In genomic region chr1:226530591-226530990, GRCh38 we compare ENCODE assay signal across 24 cellular contexts. TPM values are rescaled to one million over a fixed set of nuclear protein-coding genes. Genes with fewer than 3 reads are reported as not detected.
A peak's percentile ranks its signal among the peaks of the same experiment; 100 is the strongest.
DNase-seq lines count a peak whose midpoint lies in the region; ATAC-seq and TF ChIP-seq lines count a peak whose summit lies in the region.
"Had no signal": no experiment of that assay in that cellular context is flagged by ENCODE, and none has a peak within 500 bp of the region (broad histone marks: within the 10 kb centered on the region; RNA-seq: fewer than 3 reads in every experiment).

No MANE protein-coding gene starts in this region.

- peak overlapping the region; percentile 31 for H2BK15ac ChIP-seq in neuronal stem cell (ENCODE audit: low read length)

- H3K4me3 ChIP-seq in HEK293 (ENCODE audit: low read depth, low read length) (no peak overlapping the region), neuronal stem cell (ENCODE audit: low read length in 2 of 2) (no peak overlapping the region), gastrocnemius medialis (no peak overlapping the region), prostate gland (no peak overlapping the region), tibial nerve (no peak overlapping the region)
- H3K4me3 ChIP-seq: A549; BLaER1 treated with 17β-estradiol and CSF1 and Interleukin-3, amounts not matched to agents 10 nM and 100 nM; GM12878; GM23248 had no signal

- in situ Hi-C loops in gastrocnemius medialis (cut with MboI; ENCODE audit: low sequenced_read_pairs in 4 of 4), result no loop called here

- POLR2A ChIA-PET in HEK293 (lab: Yijun Ruan, JAX), result no interaction called here

- no peak overlapping the region for H4K8ac ChIP-seq in neuronal stem cell (ENCODE audit: low read depth, low read length)

- H2BK12ac ChIP-seq in neuronal stem cell (ENCODE audit: low read length), result no peak overlapping the region

- peaks cover 0 to 14% (median 0%) of the 10 kb centered on the region in 3 experiments for H3K27me3 ChIP-seq in neuronal stem cell (ENCODE audit: control insufficient read depth in 3 of 3, insufficient read depth in 3 of 3, low read depth in 1 of 3, low read length in 3 of 3)
- H3K27me3 ChIP-seq in gastrocnemius medialis, result no peaks in the 10 kb centered on the region
- no peaks in the 10 kb centered on the region for H3K27me3 ChIP-seq in prostate gland (replicated peaks; ENCODE audit: insufficient read depth)
- H3K27me3 ChIP-seq in tibial nerve, result no peaks in the 10 kb centered on the region
- H3K27me3 ChIP-seq: BE2C; BLaER1 treated with 17β-estradiol and CSF1 and Interleukin-3, amounts not matched to agents 10 nM and 100 nM had no signal

- no peaks in the 10 kb centered on the region for H3K9me3 ChIP-seq in HEK293 (ENCODE audit: control insufficient read depth, insufficient read depth, low read depth, low read length)
- H3K9me3 ChIP-seq in neuronal stem cell (replicated peaks in 1 of 2; ENCODE audit: control insufficient read depth in 2 of 2, insufficient read depth in 1 of 2, low read depth in 1 of 2, low read length in 2 of 2), result no peaks in the 10 kb centered on the region
- no peaks in the 10 kb centered on the region for H3K9me3 ChIP-seq in gastrocnemius medialis
- no peaks in the 10 kb centered on the region for H3K9me3 ChIP-seq in prostate gland
- peaks cover 0 to 8% (median 0%) of the 10 kb centered on the region in 4 donors for H3K9me3 ChIP-seq in tibial nerve
- H3K9me3 ChIP-seq: A549, BE2C had no signal

- no peak overlapping the region for H3K27ac ChIP-seq in HEK293 (ENCODE audit: extremely low read depth, low read depth, low read length)
- H3K27ac ChIP-seq in neuronal stem cell (replicated peaks; ENCODE audit: low read length), result no peak overlapping the region
- H3K27ac ChIP-seq in gastrocnemius medialis, result peak overlapping the region; percentile 56 to 84 (median 62)
- H3K27ac ChIP-seq in prostate gland, result no peak overlapping the region
- no peak overlapping the region for H3K27ac ChIP-seq in tibial nerve
- H3K27ac ChIP-seq: A549; BLaER1 treated with 17β-estradiol and CSF1 and Interleukin-3, amounts not matched to agents 10 nM and 100 nM; GM23248 had no signal

- TF ChIP-seq CTCF in HEK293 (tag by site-specific recombination; IDR thresholded peaks at IDR 0.05) (no peak), gastrocnemius medialis (IDR thresholded peaks at IDR 0.05 in 4 of 5, conservative IDR thresholded peaks at IDR 0.05 in 1 of 5) (no peak), prostate gland (IDR thresholded peaks at IDR 0.05) (no peak), tibial nerve (IDR thresholded peaks at IDR 0.05) (no peak)

- DNase-seq in head of caudate nucleus (peak in 40 of 42 donors; percentile 9 to 88 (median 63)), neuronal stem cell (ENCODE audit: low spot score) (no peak), gastrocnemius medialis (no peak), OCI-M2 (lab: John Stamatoyannopoulos, UW; ENCODE audit: unreplicated experiment) (no peak), prostate gland (ENCODE audit: low spot score) (no peak), tibial nerve (ENCODE audit: low spot score in 2 of 2) (no peak)
- DNase-seq: 8988T; ACHN; AML-193; BE2C; CD4-positive, alpha-beta T cell; CD8-positive, alpha-beta memory T cell; DMS 273 treated with DMSO at 0.1 percent for 48 hours; DMS79; EL; GDM1; GM23248; H7; HCEC 1CT had no signal

- TF ChIP-seq EP300 in tibial nerve (IDR thresholded peaks at IDR 0.05), result no peak

- H3K36me3 ChIP-seq in HEK293 (ENCODE audit: control insufficient read depth in 2 of 2, insufficient read depth in 1 of 2, low read length in 2 of 2), result no peaks in the 10 kb centered on the region
- no peaks in the 10 kb centered on the region for H3K36me3 ChIP-seq in neuronal stem cell (replicated peaks in 1 of 2; ENCODE audit: control insufficient read depth in 2 of 2, insufficient read depth in 2 of 2, low read length in 2 of 2)
- H3K36me3 ChIP-seq in gastrocnemius medialis, result no peaks in the 10 kb centered on the region
- no peaks in the 10 kb centered on the region for H3K36me3 ChIP-seq in prostate gland
- no peaks in the 10 kb centered on the region for H3K36me3 ChIP-seq in tibial nerve
- H3K36me3 ChIP-seq: BE2C; BLaER1 treated with 17β-estradiol and CSF1 and Interleukin-3, amounts not matched to agents 10 nM and 100 nM had no signal

- no CpG with 5 or more reads among the region's 6 CpGs for WGBS in neuronal stem cell (ENCODE audit: extremely low coverage in 2 of 2, insufficient read length in 2 of 2, insufficient replicate concordance in 1 of 2), 2 donors
- 89% methylated on average over 6 of the region's 6 CpGs for WGBS in prostate gland
- 65 to 73% methylated on average over 6 of the region's 6 CpGs for WGBS in tibial nerve, 2 donors

- CTCF ChIA-PET in HEK293 (lab: Yijun Ruan, JAX), result interaction anchor here (0.6 to 1.5 kb wide), 5 partner anchors 24 to 549 kb away, joined by 3 to 4 read pairs (median 3); no protein-coding TSS in a partner anchor

- TF ChIP-seq POLR2A in gastrocnemius medialis (IDR thresholded peaks at IDR 0.05) (no peak), prostate gland (IDR thresholded peaks at IDR 0.05) (no peak), tibial nerve (IDR thresholded peaks at IDR 0.05) (no peak)

- no peak overlapping the region for H2AFZ ChIP-seq in neuronal stem cell (ENCODE audit: low read length)
- H2AFZ ChIP-seq: GM23248 had no signal

- intact Hi-C loops in head of caudate nucleus (cut with DNase I), result no loop called here
- intact Hi-C loops in gastrocnemius medialis (cut with DNase I; ENCODE audit: low total_unique reads), result no loop called here
- intact Hi-C loops in prostate gland (cut with DNase I), result no loop called here

- H2BK120ac ChIP-seq in neuronal stem cell (ENCODE audit: low read depth, low read length), result no peak overlapping the region

- no peak overlapping the region for H3K14ac ChIP-seq in neuronal stem cell (ENCODE audit: low read length)

- H3K18ac ChIP-seq in neuronal stem cell (ENCODE audit: low read length), result no peak overlapping the region

- no peak overlapping the region for H2BK5ac ChIP-seq in neuronal stem cell (ENCODE audit: low read length)

- no peak overlapping the region for H3K4ac ChIP-seq in neuronal stem cell (ENCODE audit: low read length)

- no peak overlapping the region for H3K23ac ChIP-seq in neuronal stem cell (ENCODE audit: low read depth, low read length, poor library complexity)

- H3K9ac ChIP-seq in neuronal stem cell (ENCODE audit: low read depth, low read length, poor library complexity), result no peak overlapping the region
- H3K9ac ChIP-seq: BLaER1 treated with 17β-estradiol and CSF1 and Interleukin-3, amounts not matched to agents 10 nM and 100 nM; GM23248 had no signal

- no peaks in the 10 kb centered on the region for H3K4me1 ChIP-seq in HEK293 (ENCODE audit: control insufficient read depth, insufficient read depth, low read length)
- peaks cover 0 to 3% of the 10 kb centered on the region in 2 donors for H3K4me1 ChIP-seq in neuronal stem cell (ENCODE audit: control insufficient read depth in 2 of 2, insufficient read depth in 1 of 2, low read depth in 1 of 2, low read length in 2 of 2)
- H3K4me1 ChIP-seq in gastrocnemius medialis, result peaks cover 25 to 31% of the 10 kb centered on the region in 2 donors
- no peaks in the 10 kb centered on the region for H3K4me1 ChIP-seq in prostate gland (replicated peaks)
- H3K4me1 ChIP-seq in tibial nerve, result no peaks in the 10 kb centered on the region
- H3K4me1 ChIP-seq: A549; BE2C; BLaER1 treated with 17β-estradiol and CSF1 and Interleukin-3, amounts not matched to agents 10 nM and 100 nM had no signal

- no peak overlapping the region for H2AK5ac ChIP-seq in neuronal stem cell (ENCODE audit: low read depth, low read length)

- no peak overlapping the region for H4K91ac ChIP-seq in neuronal stem cell (ENCODE audit: low read depth, low read length, poor library complexity)

- H3K4me2 ChIP-seq in neuronal stem cell (ENCODE audit: insufficient read depth, low read length, poor library complexity, severe bottlenecking), result no peak overlapping the region
- H3K4me2 ChIP-seq: A549; BLaER1 treated with 17β-estradiol and CSF1 and Interleukin-3, amounts not matched to agents 10 nM and 100 nM had no signal

- ATAC-seq in gastrocnemius medialis, result no peak
- ATAC-seq: A549, GM12878 had no signal

- H3K79me1 ChIP-seq in neuronal stem cell (ENCODE audit: low read depth, low read length), result no peaks in the 10 kb centered on the region

TF ChIP-seq in HEK293, 187 proteins besides CTCF, POLR2A, EP300 and RAD21:
- peak; percentile 75 for TF ChIP-seq ZFHX2 (tag by site-specific recombination; conservative IDR thresholded peaks at IDR 0.05)
- TF ChIP-seq ZNF155 (tag by site-specific recombination; IDR thresholded peaks at IDR 0.05), result no peak
- peak; percentile 85 for TF ChIP-seq EGR2 (tag by site-specific recombination; IDR thresholded peaks at IDR 0.05; ENCODE audit: low read depth)
- TF ChIP-seq ZNF133 (tag by site-specific recombination; IDR thresholded peaks at IDR 0.05), result no peak
- TF ChIP-seq ZNF585B (tag by site-specific recombination; IDR thresholded peaks at IDR 0.05), result no peak
- no peak for TF ChIP-seq ZNF513 (tag by site-specific recombination; IDR thresholded peaks at IDR 0.05)
TF ChIP-seq in HEK293: peak in this region for 2.

RNA-seq across cellular contexts. Expression of gene STUM, which starts 18.0 kb away (rescaled TPM):
- 0.25 TPM for polyA plus RNA-seq in neuronal stem cell (2013, experiment 1 of 2)
- 0.28 TPM for polyA plus RNA-seq in neuronal stem cell (2013, experiment 2 of 2)
- 1 to 10 TPM in 2 of 4 donors, under 1 TPM in 2; 0.92 to 1.9 (median 1.0) TPM for total RNA-seq in gastrocnemius medialis
- 1 to 10 TPM; 1.9 to 4.3 TPM for total RNA-seq in prostate gland
- total RNA-seq in tibial nerve, result 1 to 10 TPM; 4.8 to 7.5 (median 6.9) TPM
- total RNA-seq: CD4-positive, alpha-beta T cell; CD8-positive, alpha-beta memory T cell had no signal
- polyA plus RNA-seq: A549, CD14-positive monocyte, GM23248 had no signal

Comparison
In these comparisons a context has a peak if more than half of its experiments do, and no peak if none do; other contexts are left out.
1. H3K27ac ChIP-seq: peak in gastrocnemius medialis (4 of 4); none in HEK293 (single experiment), neuronal stem cell (single experiment), prostate gland (0 of 2) and tibial nerve (0 of 4).
2. DNase-seq: peak in head of caudate nucleus (40 of 42); none in neuronal stem cell (single experiment), gastrocnemius medialis (0 of 2), OCI-M2 (single experiment), prostate gland (single experiment) and tibial nerve (0 of 2).